ENCODE assay signal across 1 cellular context in the genomic region with DNA sequence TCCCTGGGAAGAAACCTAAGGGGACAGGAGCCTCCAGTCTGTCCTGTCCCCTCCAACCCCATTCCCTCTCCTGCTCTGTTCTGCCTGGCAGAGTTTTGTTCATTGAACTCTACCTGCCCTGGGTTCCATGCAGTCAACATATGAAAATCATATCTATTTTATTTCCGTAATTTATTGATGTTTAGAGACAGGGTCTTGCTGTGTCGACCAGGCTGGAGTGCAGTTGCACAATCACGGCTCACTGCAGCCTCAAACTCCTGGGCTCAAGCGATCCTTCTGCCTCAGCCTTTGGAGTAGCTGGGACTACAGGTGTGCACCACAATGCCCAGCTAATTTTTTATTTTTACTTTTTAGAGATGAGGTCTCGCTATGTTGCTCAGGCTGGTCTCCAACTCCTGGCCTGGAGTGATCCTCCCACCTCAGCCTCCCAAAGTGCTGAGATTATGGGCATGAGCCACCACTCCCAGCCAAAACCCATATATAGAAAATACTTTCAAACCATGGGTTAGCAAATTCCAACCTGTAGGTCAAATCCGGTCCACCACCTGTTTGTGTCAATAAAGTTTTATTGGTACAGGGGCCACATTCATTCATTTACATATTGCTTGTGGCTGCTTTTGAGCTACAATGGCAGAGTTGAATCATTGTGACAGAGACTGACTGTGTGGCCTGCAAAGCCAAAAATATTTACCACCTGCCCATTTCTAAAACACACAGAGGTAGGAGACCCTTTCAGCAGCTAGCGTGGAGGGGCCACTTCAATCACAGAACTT.
TF ChIP-seq lines count a peak whose summit lies in the region.

No MANE protein-coding gene starts in this region.

TF ChIP-seq in HEK293, 187 proteins besides CTCF, POLR2A, EP300 and RAD21 (continued from another document):
- TF ChIP-seq ZNF23 (tag by site-specific recombination; IDR thresholded peaks at IDR 0.05; ENCODE audit: borderline replicate concordance) (no peak), ZNF791 (tag by site-specific recombination; IDR thresholded peaks at IDR 0.05) (no peak), ZIC2 (tag by site-specific recombination; IDR thresholded peaks at IDR 0.05) (0 out of 2 replicates have a peak, but pooled peaks have one; percentile 3), ZNF155 (tag by site-specific recombination; IDR thresholded peaks at IDR 0.05) (no peak), ZNF555 (tag by site-specific recombination; conservative IDR thresholded peaks at IDR 0.05) (no peak), ZNF514 (tag by site-specific recombination; IDR thresholded peaks at IDR 0.05) (no peak), ZNF623 (tag by site-specific recombination; IDR thresholded peaks at IDR 0.05) (no peak), OSR2 (tag by site-specific recombination; IDR thresholded peaks at IDR 0.05) (no peak), ZNF274 (IDR thresholded peaks at IDR 0.05; ENCODE audit: low read length) (no peak), ZNF274 (tag by site-specific recombination; IDR thresholded peaks at IDR 0.05; ENCODE audit: borderline replicate concordance) (no peak)
- TF ChIP-seq, protein P1, sequence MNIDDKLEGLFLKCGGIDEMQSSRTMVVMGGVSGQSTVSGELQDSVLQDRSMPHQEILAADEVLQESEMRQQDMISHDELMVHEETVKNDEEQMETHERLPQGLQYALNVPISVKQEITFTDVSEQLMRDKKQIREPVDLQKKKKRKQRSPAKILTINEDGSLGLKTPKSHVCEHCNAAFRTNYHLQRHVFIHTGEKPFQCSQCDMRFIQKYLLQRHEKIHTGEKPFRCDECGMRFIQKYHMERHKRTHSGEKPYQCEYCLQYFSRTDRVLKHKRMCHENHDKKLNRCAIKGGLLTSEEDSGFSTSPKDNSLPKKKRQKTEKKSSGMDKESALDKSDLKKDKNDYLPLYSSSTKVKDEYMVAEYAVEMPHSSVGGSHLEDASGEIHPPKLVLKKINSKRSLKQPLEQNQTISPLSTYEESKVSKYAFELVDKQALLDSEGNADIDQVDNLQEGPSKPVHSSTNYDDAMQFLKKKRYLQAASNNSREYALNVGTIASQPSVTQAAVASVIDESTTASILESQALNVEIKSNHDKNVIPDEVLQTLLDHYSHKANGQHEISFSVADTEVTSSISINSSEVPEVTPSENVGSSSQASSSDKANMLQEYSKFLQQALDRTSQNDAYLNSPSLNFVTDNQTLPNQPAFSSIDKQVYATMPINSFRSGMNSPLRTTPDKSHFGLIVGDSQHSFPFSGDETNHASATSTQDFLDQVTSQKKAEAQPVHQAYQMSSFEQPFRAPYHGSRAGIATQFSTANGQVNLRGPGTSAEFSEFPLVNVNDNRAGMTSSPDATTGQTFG (tag by site-specific recombination; IDR thresholded peaks at IDR 0.05; ENCODE audit: borderline replicate concordance): no peak
- TF ChIP-seq, protein P2, sequence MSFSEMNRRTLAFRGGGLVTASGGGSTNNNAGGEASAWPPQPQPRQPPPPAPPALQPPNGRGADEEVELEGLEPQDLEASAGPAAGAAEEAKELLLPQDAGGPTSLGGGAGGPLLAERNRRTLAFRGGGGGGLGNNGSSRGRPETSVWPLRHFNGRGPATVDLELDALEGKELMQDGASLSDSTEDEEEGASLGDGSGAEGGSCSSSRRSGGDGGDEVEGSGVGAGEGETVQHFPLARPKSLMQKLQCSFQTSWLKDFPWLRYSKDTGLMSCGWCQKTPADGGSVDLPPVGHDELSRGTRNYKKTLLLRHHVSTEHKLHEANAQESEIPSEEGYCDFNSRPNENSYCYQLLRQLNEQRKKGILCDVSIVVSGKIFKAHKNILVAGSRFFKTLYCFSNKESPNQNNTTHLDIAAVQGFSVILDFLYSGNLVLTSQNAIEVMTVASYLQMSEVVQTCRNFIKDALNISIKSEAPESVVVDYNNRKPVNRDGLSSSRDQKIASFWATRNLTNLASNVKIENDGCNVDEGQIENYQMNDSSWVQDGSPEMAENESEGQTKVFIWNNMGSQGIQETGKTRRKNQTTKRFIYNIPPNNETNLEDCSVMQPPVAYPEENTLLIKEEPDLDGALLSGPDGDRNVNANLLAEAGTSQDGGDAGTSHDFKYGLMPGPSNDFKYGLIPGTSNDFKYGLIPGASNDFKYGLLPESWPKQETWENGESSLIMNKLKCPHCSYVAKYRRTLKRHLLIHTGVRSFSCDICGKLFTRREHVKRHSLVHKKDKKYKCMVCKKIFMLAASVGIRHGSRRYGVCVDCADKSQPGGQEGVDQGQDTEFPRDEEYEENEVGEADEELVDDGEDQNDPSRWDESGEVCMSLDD (tag by site-specific recombination; IDR thresholded peaks at IDR 0.05): no peak
- TF ChIP-seq, protein P3, sequence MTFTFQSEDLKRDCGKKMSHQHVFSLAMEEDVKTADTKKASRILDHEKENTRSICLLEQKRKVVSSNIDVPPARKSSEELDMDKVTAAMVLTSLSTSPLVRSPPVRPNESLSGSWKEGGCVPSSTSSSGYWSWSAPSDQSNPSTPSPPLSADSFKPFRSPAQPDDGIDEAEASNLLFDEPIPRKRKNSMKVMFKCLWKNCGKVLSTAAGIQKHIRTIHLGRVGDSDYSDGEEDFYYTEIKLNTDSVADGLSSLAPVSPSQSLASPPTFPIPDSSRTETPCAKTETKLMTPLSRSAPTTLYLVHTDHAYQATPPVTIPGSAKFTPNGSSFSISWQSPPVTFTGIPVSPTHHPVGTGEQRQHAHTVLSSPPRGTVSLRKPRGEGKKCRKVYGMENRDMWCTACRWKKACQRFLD (tag by site-specific recombination; IDR thresholded peaks at IDR 0.05): no peak
- TF ChIP-seq, protein P4, sequence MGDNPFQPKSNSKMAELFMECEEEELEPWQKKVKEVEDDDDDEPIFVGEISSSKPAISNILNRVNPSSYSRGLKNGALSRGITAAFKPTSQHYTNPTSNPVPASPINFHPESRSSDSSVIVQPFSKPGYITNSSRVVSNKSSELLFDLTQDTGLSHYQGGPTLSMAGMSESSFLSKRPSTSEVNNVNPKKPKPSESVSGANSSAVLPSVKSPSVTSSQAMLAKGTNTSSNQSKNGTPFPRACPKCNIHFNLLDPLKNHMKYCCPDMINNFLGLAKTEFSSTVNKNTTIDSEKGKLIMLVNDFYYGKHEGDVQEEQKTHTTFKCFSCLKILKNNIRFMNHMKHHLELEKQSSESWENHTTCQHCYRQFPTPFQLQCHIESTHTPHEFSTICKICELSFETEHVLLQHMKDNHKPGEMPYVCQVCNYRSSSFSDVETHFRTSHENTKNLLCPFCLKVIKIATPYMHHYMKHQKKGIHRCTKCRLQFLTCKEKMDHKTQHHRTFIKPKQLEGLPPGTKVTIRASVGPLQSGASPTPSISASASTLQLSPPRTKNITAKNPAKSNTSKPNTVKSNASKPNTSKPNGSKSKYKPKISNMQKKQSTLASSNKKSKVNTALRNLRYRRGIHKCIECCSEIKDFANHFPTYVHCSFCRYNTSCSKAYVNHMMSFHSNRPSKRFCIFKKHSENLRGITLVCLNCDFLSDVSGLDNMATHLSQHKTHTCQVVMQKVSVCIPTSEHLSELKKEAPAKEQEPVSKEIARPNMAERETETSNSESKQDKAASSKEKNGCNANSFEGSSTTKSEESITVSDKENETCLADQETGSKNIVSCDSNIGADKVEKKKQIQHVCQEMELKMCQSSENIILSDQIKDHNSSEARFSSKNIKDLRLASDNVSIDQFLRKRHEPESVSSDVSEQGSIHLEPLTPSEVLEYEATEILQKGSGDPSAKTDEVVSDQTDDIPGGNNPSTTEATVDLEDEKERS (tag by site-specific recombination; IDR thresholded peaks at IDR 0.05): no peak
